In the genomic region with DNA sequence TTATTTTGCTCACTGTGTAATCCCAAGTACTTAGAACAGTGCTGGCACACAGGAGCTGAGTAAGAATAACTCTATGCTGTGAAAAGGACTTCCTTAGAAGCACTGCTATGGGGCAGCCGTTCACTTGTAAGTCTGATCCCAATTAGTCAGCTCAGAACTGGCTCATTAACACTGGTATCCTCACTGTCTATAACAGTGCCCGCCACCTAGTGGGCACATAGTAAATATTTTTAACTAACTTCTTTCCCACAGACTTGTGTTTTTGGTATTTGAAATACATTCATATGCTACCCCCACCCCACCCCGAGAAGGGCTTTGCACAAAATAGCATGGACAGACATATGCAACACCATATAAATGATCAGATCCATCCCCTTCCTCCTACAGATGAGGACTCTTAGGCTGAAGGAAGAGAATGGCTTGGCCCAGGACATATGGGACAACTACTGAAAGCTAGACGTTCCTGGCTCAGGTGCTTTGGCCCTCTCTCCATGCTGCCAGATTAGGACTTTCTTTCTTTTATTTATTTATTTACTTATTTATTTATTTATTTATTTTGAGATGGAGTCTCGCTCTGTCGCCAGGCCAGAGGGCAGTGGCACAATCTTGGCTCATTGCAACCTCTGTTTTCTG, we compare ENCODE assay signal across 1 cellular context.
TF ChIP-seq lines count a peak whose summit lies in the region.

No MANE protein-coding gene starts in this region.

TF ChIP-seq in GM12878, 131 proteins besides CTCF, POLR2A, EP300 and RAD21 (continued from another document):
- TF ChIP-seq MLLT1 (IDR thresholded peaks at IDR 0.05): no peak
- peak; percentile 74 for TF ChIP-seq BCL3 (IDR thresholded peaks at IDR 0.05; ENCODE audit: borderline replicate concordance, insufficient read depth, low read depth, low read length, poor library complexity, severe bottlenecking)
